In genomic region chr1:25232866-25233784, GRCh38 we compare ENCODE assay signal across 8 cellular contexts. TPM values are rescaled to one million over a fixed set of nuclear protein-coding genes. Genes with fewer than 3 reads are reported as not detected.
A peak's percentile ranks its signal among the peaks of the same experiment; 100 is the strongest.
DNase-seq lines count a peak whose midpoint lies in the region; ATAC-seq, FAIRE-seq and TF ChIP-seq lines count a peak whose summit lies in the region.

No MANE protein-coding gene starts in this region.

- H3K4me3 ChIP-seq in GM12865 (ENCODE audit: low read depth, low read length) (peak overlapping the region; percentile 90), endothelial cell of umbilical vein (replicated peaks in 1 of 3; ENCODE audit: insufficient read depth in 1 of 3, low read depth in 1 of 3, low read length in 3 of 3) (peak overlapping the region; percentile 64 to 88 (median 87)), mesodermal cell (ENCODE audit: extremely low read depth, insufficient read depth, low read length, poor library complexity, severe bottlenecking) (peak overlapping the region; percentile 90)

- POLR2A ChIA-PET in endothelial cell of umbilical vein (lab: Charles Lee) = interaction anchor here (1.0 to 2.5 kb wide), 2 partner anchors 12 to 14 kb away, joined by 5 to 28 read pairs; partner anchors contain the start of gene RSRP1

- CTCF ChIA-PET in endothelial cell of umbilical vein (lab: Charles Lee) = interaction anchor here (1.0 to 2.1 kb wide), 3 partner anchors 11 to 21 kb away, joined by 3 to 8 read pairs (median 5); partner anchors contain the start of gene RSRP1

- H3K4me1 Mint-ChIP-seq in stimulated activated naive B cell treated with anti-CD40 and anti-IgM and Interleukin-4, amounts not matched to agents 10 μg/mL and 1 μg/mL and 100 μg/mL, for 72 hours = peaks cover 29 to 49% of the 10 kb centered on the region in 2 donors

- H2AFZ ChIP-seq in endothelial cell of umbilical vein (ENCODE audit: low read depth, low read length) = peak overlapping the region; percentile 45

- intact Hi-C loops in endothelial cell of umbilical vein (cut with micrococcal nuclease) = loop anchor here (1.0 to 10.0 kb wide), 4 partner anchors 14 to 591 kb away; partner anchors contain the start of genes MACO1, RSRP1, SELENON and SRRM1

- TF ChIP-seq CTCF in GM12865 (IDR thresholded peaks at IDR 0.05; ENCODE audit: insufficient read depth, low read depth, low read length, missing control alignments) = no peak
- no peak for TF ChIP-seq CTCF in endothelial cell of umbilical vein (IDR thresholded peaks at IDR 0.05; ENCODE audit: extremely low read depth in 1 of 2, insufficient read depth in 1 of 2, low read depth in 1 of 2, low read length in 2 of 2)

- H3K36me3 ChIP-seq in endothelial cell of umbilical vein (ENCODE audit: control insufficient read depth in 2 of 2, extremely low read depth in 1 of 2, insufficient read depth in 2 of 2, low read length in 2 of 2) (peaks cover 7 to 10% of the 10 kb centered on the region in 2 experiments), mesodermal cell (ENCODE audit: control insufficient read depth, insufficient read depth, low read length) (peaks cover 39% of the 10 kb centered on the region)

- H3K27me3 Mint-ChIP-seq in stimulated activated naive B cell treated with anti-CD40 and anti-IgM and Interleukin-4, amounts not matched to agents 10 μg/mL and 1 μg/mL and 100 μg/mL, for 72 hours = no peaks in the 10 kb centered on the region

- WGBS in mesodermal cell (ENCODE audit: insufficient coverage in 2 of 2), 2 experiments = 0 to 2% methylated on average over 8 to 9 of the region's 13 CpGs

- FAIRE-seq in endothelial cell of umbilical vein (lab: Jason Lieb, UNC) = no peak

- peak overlapping the region; percentile 79 for H3K9ac ChIP-seq in endothelial cell of umbilical vein (replicated peaks; ENCODE audit: extremely low read depth, insufficient read depth, low read length)

- no peaks in the 10 kb centered on the region for H3K27me3 ChIP-seq in endothelial cell of umbilical vein (ENCODE audit: control insufficient read depth in 2 of 2, insufficient read depth in 2 of 2, low read length in 2 of 2)

- no peaks in the 10 kb centered on the region for H3K9me3 Mint-ChIP-seq in stimulated activated naive B cell treated with anti-CD40 and anti-IgM and Interleukin-4, amounts not matched to agents 10 μg/mL and 1 μg/mL and 100 μg/mL, for 72 hours

- ATAC-seq in HG02981 (IDR thresholded peaks at IDR 0.05; ENCODE audit: unreplicated experiment) = peak; percentile 64
- peak; percentile 82 to 83 for ATAC-seq in stimulated activated naive B cell treated with anti-CD40 and anti-IgM and Interleukin-4, amounts not matched to agents 10 μg/mL and 1 μg/mL and 100 μg/mL, for 72 hours (replicated peaks)

- DNase-seq in 8988T = peak; percentile 35
- DNase-seq in GM12865 (ENCODE audit: low read depth) = peak; percentile 92
- peak; percentile 81 for DNase-seq in NCI-H460 (ENCODE audit: extremely low read depth, low read depth)
- DNase-seq in activated CD4-positive, alpha-beta T cell treated with anti-CD3 and anti-CD28 coated beads, Interleukin-2, amount 50 U/mL, for 48 hours = peak; percentile 67 to 78
- peak; percentile 71 for DNase-seq in endothelial cell of umbilical vein (ENCODE audit: low read depth, low spot score)
- peak; percentile 76 for DNase-seq in stimulated activated naive B cell treated with anti-CD40 and anti-IgM and Interleukin-4, amounts not matched to agents 10 μg/mL and 1 μg/mL and 100 μg/mL, for 72 hours

- BruUV-seq in endothelial cell of umbilical vein (replicated peaks; lab: Mats Ljungman, UMichigan) = TSS peak; percentile 84

- H3K27ac ChIP-seq in endothelial cell of umbilical vein (ENCODE audit: insufficient read depth, low read depth, low read length) (peak overlapping the region; percentile 60), mesodermal cell (ENCODE audit: low read depth, low read length, severe bottlenecking) (peak overlapping the region; percentile 89)

- H3K4me2 ChIP-seq in endothelial cell of umbilical vein (ENCODE audit: insufficient read depth, low read length) = peak overlapping the region; percentile 77

- H3K9me3 ChIP-seq in endothelial cell of umbilical vein (replicated peaks; ENCODE audit: control insufficient read depth, insufficient read depth, low read length) (no peaks in the 10 kb centered on the region), mesodermal cell (ENCODE audit: control insufficient read depth, low read length) (no peaks in the 10 kb centered on the region)

- H3K9me1 ChIP-seq in endothelial cell of umbilical vein (replicated peaks; ENCODE audit: control insufficient read depth, extremely low read depth, insufficient read depth, low read length) = no peaks in the 10 kb centered on the region

- H3K79me2 ChIP-seq in endothelial cell of umbilical vein (ENCODE audit: control insufficient read depth, insufficient read depth, low read length) = peaks cover 20% of the 10 kb centered on the region

- peaks cover 18% of the 10 kb centered on the region for H3K4me1 ChIP-seq in endothelial cell of umbilical vein (ENCODE audit: control insufficient read depth, extremely low read depth, insufficient read depth, low read length)
- H3K4me1 ChIP-seq in mesodermal cell (ENCODE audit: control insufficient read depth, insufficient read depth, low read length, poor library complexity, severe bottlenecking) = no peaks in the 10 kb centered on the region

- no peak for TF ChIP-seq POLR2A in endothelial cell of umbilical vein (IDR thresholded peaks at IDR 0.05; ENCODE audit: low read depth, low read length)

- dilution Hi-C loops in endothelial cell of umbilical vein (cut with MboI; ENCODE audit: extremely low pct_ligation_motif_present, low sequenced_read_pairs) = no loop called here

- no peaks in the 10 kb centered on the region for H4K20me1 ChIP-seq in endothelial cell of umbilical vein (replicated peaks; ENCODE audit: control insufficient read depth, extremely low read depth, insufficient read depth, low read length)

- H3K4me3 Mint-ChIP-seq in stimulated activated naive B cell treated with anti-CD40 and anti-IgM and Interleukin-4, amounts not matched to agents 10 μg/mL and 1 μg/mL and 100 μg/mL, for 72 hours = no peak overlapping the region

- H3K36me3 Mint-ChIP-seq in stimulated activated naive B cell treated with anti-CD40 and anti-IgM and Interleukin-4, amounts not matched to agents 10 μg/mL and 1 μg/mL and 100 μg/mL, for 72 hours = peaks cover 18 to 23% of the 10 kb centered on the region in 2 donors

- H3K27ac Mint-ChIP-seq in stimulated activated naive B cell treated with anti-CD40 and anti-IgM and Interleukin-4, amounts not matched to agents 10 μg/mL and 1 μg/mL and 100 μg/mL, for 72 hours = no peak overlapping the region

TF ChIP-seq in endothelial cell of umbilical vein, 7 proteins besides CTCF, POLR2A, EP300 and RAD21:
- TF ChIP-seq GATA2 (IDR thresholded peaks at IDR 0.05; ENCODE audit: insufficient read depth, insufficient read length, low read depth, low read length) (peak; percentile 81), POLR2AphosphoS5 (IDR thresholded peaks at IDR 0.05; ENCODE audit: insufficient read depth, low read depth, low read length) (peak; percentile 24), MYC (IDR thresholded peaks at IDR 0.05; ENCODE audit: low read depth, low read length) (no peak)

RNA-seq across cellular contexts. Expression of gene SYF2, which starts 0.8 kb away (rescaled TPM):
- total RNA-seq in NCI-H460 (2014; rRNA removed; shearing (Covaris generic)) = 60.7 and 61.9 TPM in 2 replicates
- polyA plus RNA-seq in NCI-H460 (2014; cell fraction: nucleus; rRNA removed) = 17.1 and 17.2 TPM in 2 replicates
- total RNA-seq in endothelial cell of umbilical vein = 38.0 and 40.2 TPM in 2 replicates
- polyA plus RNA-seq in endothelial cell of umbilical vein = 5.9 and 9.3 TPM in 2 replicates
- polyA plus RNA-seq in endothelial cell of umbilical vein (2011; cell fraction: cytosol; rRNA removed) = 25.7 and 27.4 TPM in 2 replicates
- polyA plus RNA-seq in endothelial cell of umbilical vein (2011; cell fraction: nucleus; rRNA removed) = 11.3 and 16.2 TPM in 2 replicates
- 35.8 and 50.8 TPM in 2 replicates for polyA plus RNA-seq in endothelial cell of umbilical vein (2012)
- 4.9 and 5.9 TPM in 2 replicates for polyA minus RNA-seq in endothelial cell of umbilical vein
- 6.2 TPM for polyA minus RNA-seq in endothelial cell of umbilical vein (2011; cell fraction: cytosol; rRNA and poly(A)+ RNA removed)
- 11.2 and 11.4 TPM in 2 replicates for polyA minus RNA-seq in endothelial cell of umbilical vein (2011; cell fraction: nucleus; rRNA and poly(A)+ RNA removed)
- 51.5 TPM for polyA plus RNA-seq in mesodermal cell (2013, experiment 1 of 2)
- 67.2 TPM for polyA plus RNA-seq in mesodermal cell (2013, experiment 2 of 2)

RNA-seq across cellular contexts. Expression of gene RSRP1, which starts 14.1 kb away (rescaled TPM):
- 43.9 and 56.8 TPM in 2 replicates for total RNA-seq in NCI-H460 (2014; rRNA removed; shearing (Covaris generic))
- 133 and 142 TPM in 2 replicates for polyA plus RNA-seq in NCI-H460 (2014; cell fraction: nucleus; rRNA removed)
- total RNA-seq in endothelial cell of umbilical vein = 99.4 and 102 TPM in 2 replicates
- polyA plus RNA-seq in endothelial cell of umbilical vein = 42.5 and 50.5 TPM in 2 replicates
- 18.4 and 30.7 TPM in 2 replicates for polyA plus RNA-seq in endothelial cell of umbilical vein (2011; cell fraction: cytosol; rRNA removed)
- 345 and 504 TPM in 2 replicates for polyA plus RNA-seq in endothelial cell of umbilical vein (2011; cell fraction: nucleus; rRNA removed)
- 41.7 and 54.9 TPM in 2 replicates for polyA plus RNA-seq in endothelial cell of umbilical vein (2012)
- 64.9 and 68.5 TPM in 2 replicates for polyA minus RNA-seq in endothelial cell of umbilical vein
- 24.6 TPM for polyA minus RNA-seq in endothelial cell of umbilical vein (2011; cell fraction: cytosol; rRNA and poly(A)+ RNA removed)
- polyA minus RNA-seq in endothelial cell of umbilical vein (2011; cell fraction: nucleus; rRNA and poly(A)+ RNA removed) = 135 and 169 TPM in 2 replicates
- polyA plus RNA-seq in mesodermal cell (2013, experiment 1 of 2) = 69.0 TPM
- polyA plus RNA-seq in mesodermal cell (2013, experiment 2 of 2) = 91.3 TPM

RNA-seq across cellular contexts. Expression of gene RHD, which starts 39.2 kb away (rescaled TPM):
- total RNA-seq in NCI-H460 (2014; rRNA removed; shearing (Covaris generic)) = not detected in 2 replicates
- polyA plus RNA-seq in NCI-H460 (2014; cell fraction: nucleus; rRNA removed) = not detected in 2 replicates
- not detected in 2 replicates for total RNA-seq in endothelial cell of umbilical vein
- polyA plus RNA-seq in endothelial cell of umbilical vein = not detected in 2 replicates
- polyA plus RNA-seq in endothelial cell of umbilical vein (2011; cell fraction: cytosol; rRNA removed) = not detected in 2 replicates
- not detected in 2 replicates for polyA plus RNA-seq in endothelial cell of umbilical vein (2011; cell fraction: nucleus; rRNA removed)
- 0.10 and 0.17 TPM in 2 replicates for polyA plus RNA-seq in endothelial cell of umbilical vein (2012)
- 1.2 and 5.0 TPM in 2 replicates for polyA minus RNA-seq in endothelial cell of umbilical vein
- polyA minus RNA-seq in endothelial cell of umbilical vein (2011; cell fraction: cytosol; rRNA and poly(A)+ RNA removed) = not detected
- polyA minus RNA-seq in endothelial cell of umbilical vein (2011; cell fraction: nucleus; rRNA and poly(A)+ RNA removed) = not detected in 2 replicates
- polyA plus RNA-seq in mesodermal cell (2013, experiment 1 of 2) = not detected
- polyA plus RNA-seq in mesodermal cell (2013, experiment 2 of 2) = not detected

Comparison
In these comparisons a context has a peak if more than half of its experiments do, and no peak if none do; other contexts are left out.
1. Peak in every context shown above with its lines: DNase-seq, ATAC-seq, H3K4me3 ChIP-seq and H3K27ac ChIP-seq.
2. DNase-seq: peak in every context shown above with its lines; median percentile 92 in GM12865; 81 in NCI-H460; 76 in stimulated activated naive B cell treated with anti-CD40 and anti-IgM and Interleukin-4, amounts not matched to agents 10 μg/mL and 1 μg/mL and 100 μg/mL, for 72 hours; 72 in activated CD4-positive, alpha-beta T cell treated with anti-CD3 and anti-CD28 coated beads, Interleukin-2, amount 50 U/mL, for 48 hours; 71 in endothelial cell of umbilical vein; 35 in 8988T.